ENCODE assay signal across 1 cellular context in genomic region chr3:44476181-44476599, GRCh38.
TF ChIP-seq lines count a peak whose summit lies in the region.

No MANE protein-coding gene starts in this region.

TF ChIP-seq in HepG2, 621 proteins besides CTCF, POLR2A, EP300 and RAD21 (continued from another document):
- TF ChIP-seq BCL3 (CRISPR knock-in tag; IDR thresholded peaks at IDR 0.05): no peak
- TF ChIP-seq ELF1 (CRISPR knock-in tag; IDR thresholded peaks at IDR 0.05): no peak
- no peak for TF ChIP-seq ZNF850 (CRISPR knock-in tag; conservative IDR thresholded peaks at IDR 0.05)
- no peak for TF ChIP-seq FLYWCH1 (CRISPR knock-in tag; IDR thresholded peaks at IDR 0.05)
- TF ChIP-seq ATF5 (CRISPR knock-in tag; IDR thresholded peaks at IDR 0.05; ENCODE audit: low read depth): no peak
- TF ChIP-seq SOX5 (CRISPR knock-in tag; IDR thresholded peaks at IDR 0.05; ENCODE audit: borderline replicate concordance): no peak
- TF ChIP-seq AHR (CRISPR knock-in tag; IDR thresholded peaks at IDR 0.05): no peak
- TF ChIP-seq ZNF574 (CRISPR knock-in tag; IDR thresholded peaks at IDR 0.05): peak; percentile 49; the same call in 1 of the 2 replicates
- no peak for TF ChIP-seq FOXC1 (CRISPR knock-in tag; IDR thresholded peaks at IDR 0.05; ENCODE audit: borderline replicate concordance)
- TF ChIP-seq ZNF781 (CRISPR knock-in tag; IDR thresholded peaks at IDR 0.05; ENCODE audit: borderline replicate concordance, not compliant biosample characterization): no peak
- peak; percentile 54 for TF ChIP-seq SAP130 (CRISPR knock-in tag; IDR thresholded peaks at IDR 0.05; ENCODE audit: low read depth)
- TF ChIP-seq NFIC (IDR thresholded peaks at IDR 0.05; ENCODE audit: low read length): no peak
- TF ChIP-seq ZNF615 (CRISPR knock-in tag; IDR thresholded peaks at IDR 0.05; ENCODE audit: borderline replicate concordance): no peak
- TF ChIP-seq ZNF577 (CRISPR knock-in tag; IDR thresholded peaks at IDR 0.05; ENCODE audit: borderline replicate concordance, low read depth): no peak
- no peak for TF ChIP-seq NR2F6 (IDR thresholded peaks at IDR 0.05)
- TF ChIP-seq NR2F6 (CRISPR knock-in tag; IDR thresholded peaks at IDR 0.05): no peak
- no peak for TF ChIP-seq ZNF878 (CRISPR knock-in tag; IDR thresholded peaks at IDR 0.05)
- TF ChIP-seq ZSCAN25 (CRISPR knock-in tag; IDR thresholded peaks at IDR 0.05): 0 out of 2 replicates have a peak, but pooled peaks have one; percentile 23
- 0 out of 2 replicates have a peak, but pooled peaks have one; percentile 41 for TF ChIP-seq KMT2A (CRISPR knock-in tag; IDR thresholded peaks at IDR 0.05)
- TF ChIP-seq ZNF451 (CRISPR knock-in tag; IDR thresholded peaks at IDR 0.05): no peak
- TF ChIP-seq ZNF770 (CRISPR knock-in tag; IDR thresholded peaks at IDR 0.05): no peak
- no peak for TF ChIP-seq ZXDC (CRISPR knock-in tag; IDR thresholded peaks at IDR 0.05)
- TF ChIP-seq POGZ (CRISPR knock-in tag; IDR thresholded peaks at IDR 0.05): no peak
- TF ChIP-seq NFIB (CRISPR knock-in tag; IDR thresholded peaks at IDR 0.05; ENCODE audit: borderline replicate concordance): no peak
- no peak for TF ChIP-seq MZF1 (CRISPR knock-in tag; IDR thresholded peaks at IDR 0.05; ENCODE audit: borderline replicate concordance)
- TF ChIP-seq ZFP90 (CRISPR knock-in tag; IDR thresholded peaks at IDR 0.05; ENCODE audit: borderline replicate concordance): no peak
- no peak for TF ChIP-seq DRAP1 (CRISPR knock-in tag; IDR thresholded peaks at IDR 0.05)
- TF ChIP-seq MBNL3 (CRISPR knock-in tag; conservative IDR thresholded peaks at IDR 0.05): no peak
- no peak for TF ChIP-seq KAT2B (IDR thresholded peaks at IDR 0.05; ENCODE audit: borderline replicate concordance, low read depth, low read length)
- no peak for TF ChIP-seq GATA4 (IDR thresholded peaks at IDR 0.05; ENCODE audit: borderline replicate concordance, low read depth)
- TF ChIP-seq ZNF646 (CRISPR knock-in tag; IDR thresholded peaks at IDR 0.05): peak; percentile 87
- no peak for TF ChIP-seq ZNF441 (CRISPR knock-in tag; IDR thresholded peaks at IDR 0.05; ENCODE audit: borderline replicate concordance)
- TF ChIP-seq ZNF782 (CRISPR knock-in tag; IDR thresholded peaks at IDR 0.05; ENCODE audit: borderline replicate concordance): no peak
- no peak for TF ChIP-seq TBL1XR1 (IDR thresholded peaks at IDR 0.05; ENCODE audit: borderline replicate concordance, low read length, partially characterized antibody)
- TF ChIP-seq SP5 (CRISPR knock-in tag; IDR thresholded peaks at IDR 0.05; ENCODE audit: borderline replicate concordance, low read depth): no peak
- no peak for TF ChIP-seq ZSCAN29 (CRISPR knock-in tag; conservative IDR thresholded peaks at IDR 0.05)
- no peak for TF ChIP-seq CEBPB (IDR thresholded peaks at IDR 0.05; ENCODE audit: borderline replicate concordance, low read depth, low read length)
- TF ChIP-seq TFDP2 (CRISPR knock-in tag; IDR thresholded peaks at IDR 0.05): no peak
- TF ChIP-seq KLF16 (CRISPR knock-in tag; IDR thresholded peaks at IDR 0.05): no peak
- TF ChIP-seq HNRNPUL1 (IDR thresholded peaks at IDR 0.05; ENCODE audit: low read depth, low read length): no peak
- no peak for TF ChIP-seq ELF4 (CRISPR knock-in tag; IDR thresholded peaks at IDR 0.05; ENCODE audit: borderline replicate concordance)
- TF ChIP-seq KAT7 (CRISPR knock-in tag; IDR thresholded peaks at IDR 0.05; ENCODE audit: borderline replicate concordance): 0 out of 2 replicates have a peak, but pooled peaks have one; percentile 37
- TF ChIP-seq STAG1 (CRISPR knock-in tag; IDR thresholded peaks at IDR 0.05): no peak
- no peak for TF ChIP-seq MEIS2 (CRISPR knock-in tag; IDR thresholded peaks at IDR 0.05)
